ENCODE assay signal across 14 cellular contexts in genomic region chrY:11064376-11064775, GRCh38.
"Had no signal": no experiment of that assay in that cellular context is flagged by ENCODE, and none has a peak within 500 bp of the region (broad histone marks: within the 10 kb centered on the region; RNA-seq: fewer than 3 reads in every experiment).

No MANE protein-coding gene starts in this region.

- H3K27ac ChIP-seq: left lung, ovary, sigmoid colon, tibial artery had no signal

- H3K27me3 ChIP-seq: dorsolateral prefrontal cortex, left lung, ovary, sigmoid colon, tibial artery had no signal

- DNase-seq: caudate nucleus; dorsolateral prefrontal cortex; effector CD4-positive, alpha-beta T cell; kidney; left lung; mesendoderm; midbrain; naive thymus-derived CD8-positive, alpha-beta T cell; nephron progenitor cell; occipital lobe; ovary; sigmoid colon; stimulated activated CD4-positive, alpha-beta T cell treated with anti-CD3 and anti-CD28 coated beads, Interleukin-4, amount 100 ng/mL, for 4 hours; tibial artery had no signal

- H3K36me3 ChIP-seq: left lung, ovary, sigmoid colon, tibial artery had no signal

- H3K9me3 ChIP-seq: left lung, ovary, sigmoid colon, tibial artery had no signal

- H3K4me3 ChIP-seq: dorsolateral prefrontal cortex, left lung, ovary, sigmoid colon, tibial artery had no signal

- H3K4me1 ChIP-seq: left lung, sigmoid colon, tibial artery had no signal
